ENCODE assay signal across 5 cellular contexts in genomic region chr13:52103386-52103785, GRCh38. TPM values are rescaled to one million over a fixed set of nuclear protein-coding genes. Genes with fewer than 3 reads are reported as not detected.
"Had no signal": no experiment of that assay in that cellular context is flagged by ENCODE, and none has a peak within 500 bp of the region (broad histone marks: within the 10 kb centered on the region; RNA-seq: fewer than 3 reads in every experiment).

No MANE protein-coding gene starts in this region.

- H3K27ac Mint-ChIP-seq: HFFc6 had no signal

- H3K9me3 Mint-ChIP-seq: HFFc6 had no signal

- DNase-seq: GM23248, GOT3, H7, HFFc6, IMR-90 had no signal

- H3K4me3 Mint-ChIP-seq: HFFc6 had no signal

RNA-seq across cellular contexts. Expression of gene NEK5, which starts 25.5 kb away (rescaled TPM):
- total RNA-seq: GM23248, HFFc6, IMR-90 had no signal
